In the genomic region with DNA sequence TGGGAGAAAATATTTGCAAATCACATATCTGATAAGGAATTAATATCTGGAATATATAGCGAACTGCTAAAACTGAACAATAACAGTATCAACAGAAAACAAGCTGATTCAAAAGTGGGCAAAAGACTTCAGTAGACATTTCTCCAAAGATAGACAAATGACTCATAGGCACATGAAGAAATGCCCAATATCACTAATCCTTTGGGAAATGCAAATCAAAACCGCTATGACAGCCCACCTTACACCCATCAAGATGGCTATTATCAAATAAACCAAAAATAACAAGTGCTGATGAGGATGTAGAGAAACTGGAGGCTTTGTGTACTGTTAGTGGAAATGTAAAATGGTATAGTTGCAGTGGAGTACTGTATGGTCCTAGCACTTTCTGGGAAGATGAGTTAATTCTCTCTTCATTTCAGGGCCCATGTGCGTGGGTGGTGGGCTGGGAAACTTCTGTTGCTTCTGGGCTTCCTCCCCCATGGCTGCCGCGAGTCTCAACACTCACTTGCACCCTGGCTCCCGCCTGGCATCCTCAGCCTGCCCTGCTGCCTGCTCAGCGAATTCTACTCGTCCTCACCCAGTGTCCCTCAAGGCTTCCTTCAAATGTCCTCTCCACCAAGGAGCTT, we compare ENCODE assay signal across 1 cellular context.
TF ChIP-seq lines count a peak whose summit lies in the region.

No MANE protein-coding gene starts in this region.

TF ChIP-seq in HEK293, 187 proteins besides CTCF, POLR2A, EP300 and RAD21 (continued from another document):
- TF ChIP-seq, protein P1, sequence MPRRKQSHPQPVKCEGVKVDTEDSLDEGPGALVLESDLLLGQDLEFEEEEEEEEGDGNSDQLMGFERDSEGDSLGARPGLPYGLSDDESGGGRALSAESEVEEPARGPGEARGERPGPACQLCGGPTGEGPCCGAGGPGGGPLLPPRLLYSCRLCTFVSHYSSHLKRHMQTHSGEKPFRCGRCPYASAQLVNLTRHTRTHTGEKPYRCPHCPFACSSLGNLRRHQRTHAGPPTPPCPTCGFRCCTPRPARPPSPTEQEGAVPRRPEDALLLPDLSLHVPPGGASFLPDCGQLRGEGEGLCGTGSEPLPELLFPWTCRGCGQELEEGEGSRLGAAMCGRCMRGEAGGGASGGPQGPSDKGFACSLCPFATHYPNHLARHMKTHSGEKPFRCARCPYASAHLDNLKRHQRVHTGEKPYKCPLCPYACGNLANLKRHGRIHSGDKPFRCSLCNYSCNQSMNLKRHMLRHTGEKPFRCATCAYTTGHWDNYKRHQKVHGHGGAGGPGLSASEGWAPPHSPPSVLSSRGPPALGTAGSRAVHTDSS (tag by site-specific recombination; IDR thresholded peaks at IDR 0.05) = no peak
- TF ChIP-seq ZFHX2 (tag by site-specific recombination; conservative IDR thresholded peaks at IDR 0.05) (peak; percentile 45; the same call in 1 of the 2 replicates), ZSCAN4 (tag by site-specific recombination; IDR thresholded peaks at IDR 0.05) (no peak)
